8 cellular contexts compared by ENCODE assay signal in genomic region chr1:111656093-111657017, GRCh38. TPM values are rescaled to one million over a fixed set of nuclear protein-coding genes. Genes with fewer than 3 reads are reported as not detected.
DNase-seq lines count a peak whose midpoint lies in the region; ATAC-seq, FAIRE-seq and TF ChIP-seq lines count a peak whose summit lies in the region.

No MANE protein-coding gene starts in this region.

- DNase-seq in AG04450 (ENCODE audit: low read depth, low spot score) (peak; percentile 15), GDM1 (lab: John Stamatoyannopoulos, UW) (peak; percentile 17), NCI-H226 (peak; percentile 12), GM12878 (ENCODE audit: low read depth, low spot score) (no peak), immature natural killer cell (peak; percentile 30 to 37 (median 37))

- H3K27ac ChIP-seq in AG04450 (ENCODE audit: low read depth, low read length) (no peak overlapping the region), GM12878 (ENCODE audit: control insufficient read depth, insufficient read depth) (no peak overlapping the region)

- peaks cover 41 to 58% of the 10 kb centered on the region in 2 donors for H3K4me1 Mint-ChIP-seq in immature natural killer cell
- H3K4me1 Mint-ChIP-seq in stimulated activated memory B cell treated with anti-CD40 and anti-IgM and Interleukin-4, amounts not matched to agents 10 μg/mL and 1 μg/mL and 100 μg/mL, for 72 hours = peaks cover 49% of the 10 kb centered on the region

- in situ Hi-C loops in GM12878 (cut with MboI) = no loop called here

- H3K27me3 Mint-ChIP-seq in immature natural killer cell (ENCODE audit: low read depth in 3 of 3) = peaks cover 0 to 2% (median 0%) of the 10 kb centered on the region in 3 donors
- H3K27me3 Mint-ChIP-seq in stimulated activated memory B cell treated with anti-CD40 and anti-IgM and Interleukin-4, amounts not matched to agents 10 μg/mL and 1 μg/mL and 100 μg/mL, for 72 hours = no peaks in the 10 kb centered on the region

- peak; percentile 83 for TF ChIP-seq RAD21 in GM12878 (IDR thresholded peaks at IDR 0.05; ENCODE audit: insufficient read depth, low read depth, low read length)

- H3K27ac Mint-ChIP-seq in immature natural killer cell = peak overlapping the region; percentile 54 to 81 (median 67)
- peak overlapping the region; percentile 50 for H3K27ac Mint-ChIP-seq in stimulated activated memory B cell treated with anti-CD40 and anti-IgM and Interleukin-4, amounts not matched to agents 10 μg/mL and 1 μg/mL and 100 μg/mL, for 72 hours

- POLR2A ChIA-PET in AG04450 (lab: Yijun Ruan, JAX) (interaction anchor here (0.6 kb wide), 1 partner anchor 147 kb away, joined by 3 read pairs; no protein-coding TSS in a partner anchor), GM12878 (lab: Charles Lee) (interaction anchor here (1.4 kb wide), 1 partner anchor 148 kb away, joined by 14 read pairs; no protein-coding TSS in a partner anchor)

- H3K4me2 ChIP-seq in GM12878 (ENCODE audit: control insufficient read depth, insufficient read depth) = no peak overlapping the region

- H3K4me1 ChIP-seq in GM12878 (ENCODE audit: control insufficient read depth, insufficient read depth, low read length) = peaks cover 21% of the 10 kb centered on the region

- H3K36me3 ChIP-seq in GM12878 (ENCODE audit: control insufficient read depth in 2 of 2, insufficient read depth in 2 of 2, low read length in 1 of 2) = no peaks in the 10 kb centered on the region; a peak in 1 of 4 replicates

- BruUV-seq in GM12878 (replicated peaks; lab: Mats Ljungman, UMichigan) = no TSS peak

- CTCF ChIA-PET in AG04450 (lab: Charles Lee) = interaction anchor here (0.6 to 1.6 kb wide), 2 partner anchors 148 to 428 kb away, joined by 3 to 17 read pairs; no protein-coding TSS in a partner anchor
- CTCF ChIA-PET in GM12878 (lab: Yijun Ruan, JAX) = interaction anchor here (1.5 kb wide), 1 partner anchor 99 kb away, joined by 5 read pairs; no protein-coding TSS in a partner anchor

- H3K9ac ChIP-seq in GM12878 (ENCODE audit: control insufficient read depth, insufficient read depth, low read length) = no peak overlapping the region

- SMC1A ChIA-PET in GM12878 (lab: Charles Lee; ENCODE audit: uncharacterized antibody, unreplicated experiment) = interaction anchor here (0.7 to 1.8 kb wide), 2 partner anchors 9 to 149 kb away, joined by 3 to 20 read pairs; no protein-coding TSS in a partner anchor

- RAD21 ChIA-PET in GM12878 (lab: Charles Lee; ENCODE audit: unreplicated experiment) = interaction anchor here (1.1 kb wide), 1 partner anchor 32 kb away, joined by 3 read pairs; no protein-coding TSS in a partner anchor

- no peak for TF ChIP-seq EP300 in GM12878 (IDR thresholded peaks at IDR 0.05; ENCODE audit: borderline replicate concordance in 1 of 2, control insufficient read depth in 1 of 2, low read depth in 2 of 2, low read length in 2 of 2)

- no peak overlapping the region for H3K4me3 ChIP-seq in AG04450 (ENCODE audit: low read depth, low read length)
- no peak overlapping the region for H3K4me3 ChIP-seq in GM12878

- peak; percentile 64 for TF ChIP-seq CTCF in AG04450 (IDR thresholded peaks at IDR 0.05; ENCODE audit: low read depth, low read length)
- peak; percentile 28 to 54 (median 52); a peak in 5 of 6 replicates for TF ChIP-seq CTCF in GM12878 (IDR thresholded peaks at IDR 0.05 in 2 of 3, conservative IDR thresholded peaks at IDR 0.05 in 1 of 3; ENCODE audit: control insufficient read depth in 2 of 3, extremely low read depth in 1 of 3, insufficient read depth in 1 of 3, low read depth in 3 of 3, low read length in 3 of 3)

- no peaks in the 10 kb centered on the region for H3K36me3 Mint-ChIP-seq in immature natural killer cell
- H3K36me3 Mint-ChIP-seq in stimulated activated memory B cell treated with anti-CD40 and anti-IgM and Interleukin-4, amounts not matched to agents 10 μg/mL and 1 μg/mL and 100 μg/mL, for 72 hours = peaks cover 29% of the 10 kb centered on the region

- no peak for FAIRE-seq in GM12878 (lab: Jason Lieb, UNC)

- no peak for ATAC-seq in GM12878
- ATAC-seq in stimulated activated memory B cell treated with anti-CD40 and anti-IgM and Interleukin-4, amounts not matched to agents 10 μg/mL and 1 μg/mL and 100 μg/mL, for 72 hours = no peak
- no peak for ATAC-seq in GM21515 (IDR thresholded peaks at IDR 0.05; ENCODE audit: unreplicated experiment)
- ATAC-seq in HG03196 (IDR thresholded peaks at IDR 0.05; ENCODE audit: unreplicated experiment) = no peak

- intact Hi-C loops in GM12878 (cut with micrococcal nuclease; ENCODE audit: unreplicated experiment) = loop anchor here (1.0 to 5.0 kb wide), 4 partner anchors 84 to 174 kb away; partner anchors contain the start of gene DDX20

- TF ChIP-seq POLR2A in GM12878 (IDR thresholded peaks at IDR 0.05; ENCODE audit: low read depth, low read length) = no peak

- peak overlapping the region in 1 of 5 donors; percentile 29 for H3K4me3 Mint-ChIP-seq in immature natural killer cell
- no peak overlapping the region for H3K4me3 Mint-ChIP-seq in stimulated activated memory B cell treated with anti-CD40 and anti-IgM and Interleukin-4, amounts not matched to agents 10 μg/mL and 1 μg/mL and 100 μg/mL, for 72 hours

- no peaks in the 10 kb centered on the region for H4K20me1 ChIP-seq in GM12878 (ENCODE audit: control insufficient read depth, insufficient read depth)

- H2AFZ ChIP-seq in GM12878 (ENCODE audit: control insufficient read depth, low read depth, low read length) = no peak overlapping the region

- WGBS in GM12878 (ENCODE audit: insufficient coverage, insufficient replicate concordance, low lambda C conversion rate, missing lambda C conversion rate) = 56% methylated on average over 5 of the region's 5 CpGs

- H3K9me3 Mint-ChIP-seq in immature natural killer cell = no peaks in the 10 kb centered on the region
- no peaks in the 10 kb centered on the region for H3K9me3 Mint-ChIP-seq in stimulated activated memory B cell treated with anti-CD40 and anti-IgM and Interleukin-4, amounts not matched to agents 10 μg/mL and 1 μg/mL and 100 μg/mL, for 72 hours

- no peaks in the 10 kb centered on the region for H3K27me3 ChIP-seq in AG04450 (ENCODE audit: control insufficient read depth, insufficient read depth, low read length)
- H3K27me3 ChIP-seq in GM12878 (replicated peaks in 1 of 2; ENCODE audit: control insufficient read depth in 2 of 2, insufficient read depth in 2 of 2, low read length in 1 of 2) = no peaks in the 10 kb centered on the region

- H3K9me3 ChIP-seq in AG04450 (ENCODE audit: control insufficient read depth, insufficient read depth, low read length) = no peaks in the 10 kb centered on the region
- H3K9me3 ChIP-seq in GM12878 (replicated peaks; ENCODE audit: control insufficient read depth, insufficient read depth, low read length) = no peaks in the 10 kb centered on the region; the same call in 2 of the 3 replicates

- peaks cover 93% of the 10 kb centered on the region for H3K79me2 ChIP-seq in GM12878 (ENCODE audit: control insufficient read depth, insufficient read depth, low read length)

TF ChIP-seq in GM12878, 131 proteins besides CTCF, POLR2A, EP300 and RAD21:
- TF ChIP-seq BMI1 (IDR thresholded peaks at IDR 0.05; ENCODE audit: borderline replicate concordance) (no peak), POLR2AphosphoS5 (IDR thresholded peaks at IDR 0.05; ENCODE audit: low read length) (no peak), ESRRA (IDR thresholded peaks at IDR 0.05; ENCODE audit: low read length) (no peak), WRNIP1 (IDR thresholded peaks at IDR 0.05; ENCODE audit: borderline replicate concordance, low read depth, low read length) (no peak), RCOR1 (conservative IDR thresholded peaks at IDR 0.05; ENCODE audit: low read depth, low read length) (no peak), ATF7 (IDR thresholded peaks at IDR 0.05; ENCODE audit: low read depth) (no peak), SMC3 (IDR thresholded peaks at IDR 0.05; ENCODE audit: borderline replicate concordance, low read length) (peak; percentile 64; the same call in 1 of the 2 replicates), ZNF24 (IDR thresholded peaks at IDR 0.05) (no peak), MEF2A (IDR thresholded peaks at IDR 0.05; ENCODE audit: insufficient read depth, low read depth, low read length) (0 out of 2 replicates have a peak, but pooled peaks have one; percentile 28)

RNA-seq across cellular contexts. Expression of gene RAP1A, which starts 36.8 kb away (rescaled TPM):
- 60.0 and 78.1 TPM in 2 replicates for polyA plus RNA-seq in AG04450 (2011; rRNA removed)
- 16.9 and 29.8 TPM in 2 replicates for polyA minus RNA-seq in AG04450 (2011; rRNA and poly(A)+ RNA removed)
- 52.4 and 56.6 TPM in 2 replicates for total RNA-seq in GM12878 (2013; cell fraction: nucleolus; rRNA removed)
- total RNA-seq in GM12878 (2014; rRNA removed) = 41.6 and 53.4 TPM in 2 replicates
- 38.4 and 42.2 TPM in 2 replicates for total RNA-seq in GM12878 (2014; rRNA removed; fragmentation: Illumina TruSeq; extraction: Trizol)
- total RNA-seq in GM12878 (2021) = 141 TPM in 2 replicates
- polyA plus RNA-seq in GM12878 (2011; ENCODE audit: low read depth) = 81.1 TPM
- 141 and 206 TPM in 2 replicates for polyA plus RNA-seq in GM12878 (2011; rRNA removed)
- polyA plus RNA-seq in GM12878 (2011; cell fraction: cytosol; rRNA removed) = 43.4 and 49.4 TPM in 2 replicates
- 31.2 and 34.0 TPM in 2 replicates for polyA plus RNA-seq in GM12878 (2011; cell fraction: nucleus; rRNA removed)
- 144 and 163 TPM in 2 replicates for polyA plus RNA-seq in GM12878 (2012)
- polyA plus RNA-seq in GM12878 (2014; fragmentation: Illumina TruSeq; extraction: Trizol) = 213 and 259 TPM in 2 replicates
- polyA plus RNA-seq in GM12878 (2014; fragmentation: Nextera tagmentation; extraction: Ambion mirVana) = 10 to 100 TPM; 71.8 to 93.7 TPM
- 86.4 and 106 TPM in 2 replicates for polyA plus RNA-seq in GM12878 (2014; rRNA removed)
- 10 to 100 TPM; 76.7 to 78.4 TPM for polyA plus RNA-seq in GM12878 (2016; fragmentation: Nextera tagmentation; extraction: Ambion mirVana)
- 29.2 and 61.7 TPM in 2 replicates for polyA minus RNA-seq in GM12878 (2011; rRNA and poly(A)+ RNA removed)
- 20.2 and 26.1 TPM in 2 replicates for polyA minus RNA-seq in GM12878 (2011; cell fraction: cytosol; rRNA and poly(A)+ RNA removed)
- 10.6 and 17.6 TPM in 2 replicates for polyA minus RNA-seq in GM12878 (2011; cell fraction: nucleus; rRNA and poly(A)+ RNA removed)
- polyA plus RNA-seq in immature natural killer cell = 10 to 100 TPM; 45.6 to 67.3 (median 61.1) TPM
